ENCODE assay signal across 22 cellular contexts in genomic region chr9:124108216-124108615, GRCh38.
DNase-seq lines count a peak whose midpoint lies in the region; ATAC-seq and TF ChIP-seq lines count a peak whose summit lies in the region.
"Had no signal": no experiment of that assay in that cellular context is flagged by ENCODE, and none has a peak within 500 bp of the region (broad histone marks: within the 10 kb centered on the region; RNA-seq: fewer than 3 reads in every experiment).

No MANE protein-coding gene starts in this region.

- intact Hi-C loops in right lobe of liver (cut with DNase I), result no loop called here

- H3K4me2 ChIP-seq in hepatocyte, result no peak overlapping the region

- H3K27me3 ChIP-seq in WERI-Rb-1 (ENCODE audit: insufficient read depth, low read depth, severe bottlenecking), result no peaks in the 10 kb centered on the region
- no peaks in the 10 kb centered on the region for H3K27me3 ChIP-seq in right lobe of liver
- H3K27me3 ChIP-seq in hepatocyte, result peaks cover 7% of the 10 kb centered on the region

- no peaks in the 10 kb centered on the region for H3K9me2 ChIP-seq in hepatocyte (replicated peaks; ENCODE audit: insufficient read depth)

- no peak for TF ChIP-seq POLR2A in right lobe of liver (IDR thresholded peaks at IDR 0.05)

- no peak overlapping the region for H2AFZ ChIP-seq in hepatocyte
- H2AFZ ChIP-seq: parathyroid adenoma had no signal

- H3K27ac ChIP-seq in WERI-Rb-1 (no peak overlapping the region), right lobe of liver (no peak overlapping the region), hepatocyte (no peak overlapping the region)
- H3K27ac ChIP-seq: C4-2B, parathyroid adenoma, RWPE1 had no signal

- TF ChIP-seq CTCF in WERI-Rb-1 (IDR thresholded peaks at IDR 0.05; ENCODE audit: low read depth, low read length) (no peak), right lobe of liver (IDR thresholded peaks at IDR 0.05) (no peak), hepatocyte (IDR thresholded peaks at IDR 0.05; ENCODE audit: poor library complexity) (no peak)

- no peak for ATAC-seq in right lobe of liver
- ATAC-seq: esophagus mucosa, HCT116, WTC11 had no signal

- H3K36me3 ChIP-seq in WERI-Rb-1 (no peaks in the 10 kb centered on the region), right lobe of liver (no peaks in the 10 kb centered on the region), hepatocyte (replicated peaks; ENCODE audit: insufficient read depth, low read depth) (no peaks in the 10 kb centered on the region)

- H3K9me3 ChIP-seq in WERI-Rb-1 (ENCODE audit: severe bottlenecking), result no peaks in the 10 kb centered on the region
- H3K9me3 ChIP-seq in right lobe of liver, result no peaks in the 10 kb centered on the region
- no peaks in the 10 kb centered on the region for H3K9me3 ChIP-seq in hepatocyte (ENCODE audit: low read depth)

- H3K4me1 ChIP-seq in right lobe of liver, result no peaks in the 10 kb centered on the region
- H3K4me1 ChIP-seq in hepatocyte (ENCODE audit: insufficient read depth), result no peaks in the 10 kb centered on the region
- H3K4me1 ChIP-seq: parathyroid adenoma had no signal

- DNase-seq in DMS79 (lab: John Stamatoyannopoulos, UW) (peak; percentile 39), NCI-H146 (lab: John Stamatoyannopoulos, UW) (peak; percentile 69), NCI-H345 treated with DMSO at 0.1 percent for 48 hours (lab: John Stamatoyannopoulos, UW; ENCODE audit: unreplicated experiment) (peak; percentile 69), WERI-Rb-1 (peak; percentile 28), KG1 (lab: John Stamatoyannopoulos, UW) (no peak), right lobe of liver (no peak), hepatocyte (ENCODE audit: low spot score) (no peak)
- DNase-seq: activated CD4-positive, alpha-beta T cell treated with anti-CD3 and anti-CD28 coated beads, Interleukin-2, amount 50 U/mL, for 4 hours; activated CD8-positive, alpha-beta memory T cell treated with anti-CD3 and anti-CD28 coated beads, Interleukin-2, amount 50 U/mL, for 4 hours; activated naive CD8-positive, alpha-beta T cell treated with anti-CD3 and anti-CD28 coated beads, Interleukin-2, amount 10 ng/mL, durations not matched to agents 7 days and 5 days; effector memory CD4-positive, alpha-beta T cell; foreskin melanocyte; hippocampal formation; islet precursor cell; NCI-H226; substantia nigra had no signal

- no peaks in the 10 kb centered on the region for H4K20me1 ChIP-seq in hepatocyte (ENCODE audit: insufficient read depth, poor library complexity, severe bottlenecking)

- no peaks in the 10 kb centered on the region for H3K79me2 ChIP-seq in hepatocyte
- H3K79me2 ChIP-seq: parathyroid adenoma had no signal

- no peak overlapping the region for H3K4me3 ChIP-seq in WERI-Rb-1 (ENCODE audit: low read depth, low read length)
- no peak overlapping the region for H3K4me3 ChIP-seq in right lobe of liver
- H3K4me3 ChIP-seq in hepatocyte, result no peak overlapping the region

- WGBS in right lobe of liver (ENCODE audit: insufficient coverage, low coverage, low lambda C conversion rate, missing lambda C conversion rate), result 78% methylated on average over 2 of the region's 6 CpGs
- WGBS in hepatocyte (ENCODE audit: low lambda C conversion rate, missing lambda C conversion rate), result 77% methylated on average over 6 of the region's 6 CpGs

Comparison
In these comparisons a context has a peak if more than half of its experiments do, and no peak if none do; other contexts are left out.
1. DNase-seq: peak in DMS79 (single experiment), NCI-H146 (single experiment), NCI-H345 treated with DMSO at 0.1 percent for 48 hours (single experiment) and WERI-Rb-1 (single experiment); none in KG1 (single experiment), right lobe of liver (0 of 3) and hepatocyte (single experiment).